8 cellular contexts compared by ENCODE assay signal in the genomic region with DNA sequence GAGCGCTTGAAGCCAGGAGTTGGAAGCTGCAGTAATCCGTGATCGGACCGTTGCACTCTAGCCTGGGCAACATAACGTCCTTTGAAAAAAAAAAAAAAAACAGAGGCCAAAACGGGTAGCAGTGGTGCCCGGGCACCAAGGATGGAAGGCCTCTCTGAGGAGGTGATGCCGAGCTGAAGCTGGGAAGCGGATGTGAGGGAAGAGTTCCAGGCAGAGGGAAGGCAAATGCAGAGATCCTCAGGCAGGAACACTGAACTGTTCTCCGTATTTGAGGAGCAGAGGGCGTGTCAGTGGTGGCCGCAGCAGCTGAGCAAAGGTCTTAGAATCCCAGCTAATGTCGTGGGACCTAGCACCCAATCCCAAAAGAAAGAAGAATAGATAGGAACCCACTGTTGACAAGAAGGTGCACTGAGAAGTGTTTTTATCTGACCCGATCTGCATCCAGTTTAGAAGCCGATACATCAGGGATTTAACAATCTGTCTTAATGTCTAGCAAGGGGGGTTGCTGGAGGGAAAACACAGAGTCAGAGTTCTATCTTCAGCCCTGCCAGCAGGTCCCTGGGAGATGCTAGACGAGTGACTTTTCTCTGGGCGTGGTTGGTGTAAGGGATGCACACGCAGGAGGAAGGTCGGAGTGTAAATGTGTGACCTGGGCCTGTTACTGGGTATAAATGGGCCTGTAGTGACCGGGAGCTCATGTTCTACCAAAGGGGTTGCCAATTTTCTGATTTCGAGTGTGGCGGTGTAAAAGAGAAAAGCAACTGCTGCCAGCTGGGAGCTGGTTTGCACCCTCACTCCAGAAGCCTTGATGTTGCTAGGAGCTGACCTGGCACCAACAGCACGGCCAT. TPM values are rescaled to one million over a fixed set of nuclear protein-coding genes. Genes with fewer than 3 reads are reported as not detected.
A peak's percentile ranks its signal among the peaks of the same experiment; 100 is the strongest.
DNase-seq lines count a peak whose midpoint lies in the region; ATAC-seq and TF ChIP-seq lines count a peak whose summit lies in the region.

No MANE protein-coding gene starts in this region.

- H3K4me3 ChIP-seq in A673 (ENCODE audit: low read depth, low read length, poor library complexity, severe bottlenecking) (peak overlapping the region; percentile 97), lower leg skin (ENCODE audit: low read depth, poor library complexity, severe bottlenecking) (peak overlapping the region; percentile 91)

- no peaks in the 10 kb centered on the region for H3K9me3 Mint-ChIP-seq in chondrocyte (ENCODE audit: low read depth)

- peaks cover 1% of the 10 kb centered on the region for H3K36me3 Mint-ChIP-seq in chondrocyte (ENCODE audit: low read depth)

- TF ChIP-seq POLR2A in lower leg skin (IDR thresholded peaks at IDR 0.05), result no peak

- H3K9me3 ChIP-seq in A673 (ENCODE audit: low read depth, low read length, poor library complexity, severe bottlenecking), result no peaks in the 10 kb centered on the region

- no peaks in the 10 kb centered on the region for H3K27me3 ChIP-seq in A673 (replicated peaks; ENCODE audit: insufficient read depth, low read depth, low read length, poor library complexity)

- peaks cover 4% of the 10 kb centered on the region for H3K36me3 ChIP-seq in A673 (ENCODE audit: insufficient read depth, low read length, poor library complexity, severe bottlenecking)

- peak; percentile 14 for ATAC-seq in GM18519 (IDR thresholded peaks at IDR 0.05; ENCODE audit: low FRiP score, unreplicated experiment)

- BruUV-seq in A673 (replicated peaks; lab: Mats Ljungman, UMichigan), result TSS peak; percentile 70

- POLR2A ChIA-PET in A673 (lab: Charles Lee; ENCODE audit: low non-redundant PET), result no interaction called here

- 23 to 24% methylated on average over 23 of the region's 23 CpGs for WGBS in lower leg skin, 2 donors

- DNase-seq in A673 (ENCODE audit: low spot score) (peak; percentile 24), NCI-H69 (lab: John Stamatoyannopoulos, UW) (peak; percentile 72), chondrocyte (ENCODE audit: low spot score) (no peak), lower leg skin (ENCODE audit: low spot score in 2 of 2) (peak in 1 of 2 donors; percentile 57), GM13976 (ENCODE audit: low spot score) (no peak), 8988T (no peak)

- H3K27ac ChIP-seq in A673 (ENCODE audit: low read depth, low read length, poor library complexity, severe bottlenecking) (peak overlapping the region; percentile 84), temporal lobe (ENCODE audit: low read depth, low read length) (peak overlapping the region; percentile 87)

- no peaks in the 10 kb centered on the region for H3K27me3 Mint-ChIP-seq in chondrocyte (ENCODE audit: low read depth)

- peak overlapping the region; percentile 95 for H3K27ac Mint-ChIP-seq in chondrocyte (ENCODE audit: unreplicated experiment)

- in situ Hi-C loops in GM13976 (cut with MboI; ENCODE audit: low sequenced_read_pairs, unreplicated experiment), result no loop called here

- H3K4me1 ChIP-seq in A673 (ENCODE audit: insufficient read depth, low read length, poor library complexity, severe bottlenecking), result peaks cover 15% of the 10 kb centered on the region

- H3K4me3 Mint-ChIP-seq in chondrocyte (ENCODE audit: unreplicated experiment), result peak overlapping the region; percentile 93

- TF ChIP-seq CTCF in A673 (conservative IDR thresholded peaks at IDR 0.05; ENCODE audit: low read depth, low read length) (no peak), chondrocyte (IDR thresholded peaks at IDR 0.05) (peak; percentile 14), lower leg skin (IDR thresholded peaks at IDR 0.05) (no peak), GM13976 (IDR thresholded peaks at IDR 0.05; ENCODE audit: borderline replicate concordance, control extremely low read depth, extremely low read depth, insufficient read depth, missing control alignments) (no peak)

- intact Hi-C loops in A673 (cut with micrococcal nuclease; ENCODE audit: unreplicated experiment), result loop anchor here (5.0 kb wide), 1 partner anchor 45 kb away; a partner anchor contains a TSS
- intact Hi-C loops in lower leg skin (cut with DNase I; ENCODE audit: low total_unique reads), result no loop called here

- CTCF ChIA-PET in A673 (lab: Charles Lee), result interaction anchor here (1.3 kb wide), 1 partner anchor 35 kb away, joined by 4 read pairs; a partner anchor contains a TSS

- peaks cover 38% of the 10 kb centered on the region for H3K4me1 Mint-ChIP-seq in chondrocyte (ENCODE audit: low read depth)

RNA-seq across cellular contexts. Expression of a gene that starts 0.9 kb away (rescaled TPM):
- total RNA-seq in A673 (2021) (32.4 and 33.3 TPM in 2 replicates), chondrocyte (19.3 to 21.1 TPM (median 20.3 TPM) in 3 replicates), lower leg skin (10 to 100 TPM; 19.7 to 34.4 (median 26.0) TPM), temporal lobe (38.4 TPM)

RNA-seq across cellular contexts. Expression of a gene that starts 26.6 kb away (rescaled TPM):
- total RNA-seq in A673 (2021), result 2.0 and 2.5 TPM in 2 replicates
- 2.4 to 3.2 TPM (median 2.9 TPM) in 3 replicates for total RNA-seq in chondrocyte
- total RNA-seq in lower leg skin, result not detected
- total RNA-seq in temporal lobe, result 13.0 TPM

RNA-seq across cellular contexts. Expression of a gene that starts 27.5 kb away (rescaled TPM):
- total RNA-seq in A673 (2021), result 7.0 and 9.1 TPM in 2 replicates
- total RNA-seq in chondrocyte, result 10.9 to 17.0 TPM (median 16.3 TPM) in 3 replicates
- total RNA-seq in lower leg skin, result 100 to 1,000 TPM in 1 of 4 donors, 1 to 10 TPM in 3; 1.4 to 100 (median 3.1) TPM
- 58.5 TPM for total RNA-seq in temporal lobe

RNA-seq across cellular contexts. Expression of a gene that starts 35.0 kb away (rescaled TPM):
- total RNA-seq in A673 (2021) (48.3 and 52.7 TPM in 2 replicates), chondrocyte (111 to 122 TPM (median 120 TPM) in 3 replicates), lower leg skin (100 to 1,000 TPM; 118 to 143 (median 130) TPM), temporal lobe (16.7 TPM)

RNA-seq across cellular contexts. Expression of a gene that starts 46.8 kb away (rescaled TPM):
- total RNA-seq in A673 (2021) (49.9 and 50.2 TPM in 2 replicates), chondrocyte (50.0 to 56.6 TPM (median 50.1 TPM) in 3 replicates), lower leg skin (10 to 100 TPM; 35.5 to 47.9 (median 38.1) TPM), temporal lobe (42.0 TPM)

Comparison
In these comparisons a context has a peak if more than half of its experiments do, and no peak if none do; other contexts are left out.
1. DNase-seq: peak in A673 (single experiment) and NCI-H69 (single experiment); none in chondrocyte (single experiment), GM13976 (single experiment) and 8988T (single experiment).